28 cellular contexts compared by ENCODE assay signal in the genomic region with DNA sequence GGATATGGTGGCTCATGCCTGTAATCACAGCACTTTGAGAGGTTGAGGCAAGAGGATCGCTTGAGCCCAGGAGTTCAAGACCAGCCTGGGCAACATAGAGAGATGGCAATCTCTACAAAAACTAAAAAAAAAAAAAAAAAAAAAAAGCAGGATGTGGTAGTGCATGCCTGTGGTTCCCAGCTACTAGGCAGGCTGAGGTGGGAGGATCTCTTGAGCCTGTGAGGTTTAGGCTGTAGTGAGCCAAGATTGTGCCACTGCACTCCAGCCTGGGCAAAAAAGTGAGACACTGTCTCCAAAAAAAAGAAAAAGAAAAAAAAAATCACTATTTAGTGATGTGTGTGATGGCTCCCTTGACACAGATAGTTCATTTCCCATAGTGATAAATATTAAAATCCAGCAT.
DNase-seq lines count a peak whose midpoint lies in the region; ATAC-seq, FAIRE-seq and TF ChIP-seq lines count a peak whose summit lies in the region.
"Had no signal": no experiment of that assay in that cellular context is flagged by ENCODE, and none has a peak within 500 bp of the region (broad histone marks: within the 10 kb centered on the region; RNA-seq: fewer than 3 reads in every experiment).

No MANE protein-coding gene starts in this region.

- DNase-seq in A172 (ENCODE audit: low spot score) = peak; percentile 51
- peak; percentile 3 for DNase-seq in HS-27A (ENCODE audit: low read depth)
- DNase-seq in astrocyte (ENCODE audit: low read depth) = peak; percentile 70
- DNase-seq in foreskin melanocyte = peak; percentile 19
- no peak for DNase-seq in esophagus squamous epithelium (lab: John Stamatoyannopoulos, UW)
- DNase-seq in upper lobe of right lung = no peak
- DNase-seq: 8988T; activated CD4-positive, alpha-beta memory T cell treated with anti-CD3 and anti-CD28 coated beads for 36 hours; activated naive CD4-positive, alpha-beta T cell treated with Interleukin-2 at 50 U/mL for 16 hours; BE2C; COR-L47; cortex of kidney; foreskin fibroblast; hypothalamus; kidney; MV-4-11; NCI-H1694 treated with DMSO at 0.1 percent for 48 hours; NCI-H82; nucleus accumbens; spleen; stimulated activated CD4-positive, alpha-beta T cell treated with anti-CD3 and anti-CD28 coated beads, Interleukin-4, amount 100 ng/mL, for 24 hours; stimulated activated naive CD8-positive, alpha-beta T cell treated with anti-CD3 and anti-CD28 coated beads, Interleukin-15, amount 100 ng/mL, for 72 hours; trophoblast cell had no signal

- no peaks in the 10 kb centered on the region for H4K20me1 ChIP-seq in astrocyte (ENCODE audit: insufficient read depth, low read length)

- no peak overlapping the region for H3K9ac ChIP-seq in astrocyte (ENCODE audit: low read length)

- H2AFZ ChIP-seq in astrocyte (ENCODE audit: low read depth, low read length) = no peak overlapping the region

- no peaks in the 10 kb centered on the region for H3K36me3 Mint-ChIP-seq in astrocyte (ENCODE audit: low read depth, unreplicated experiment)
- H3K36me3 Mint-ChIP-seq: activated CD4-positive, alpha-beta memory T cell treated with anti-CD3 and anti-CD28 coated beads for 36 hours; brain; WTC11 had no signal

- H3K9me3 Mint-ChIP-seq in astrocyte (ENCODE audit: unreplicated experiment) = peaks cover 1% of the 10 kb centered on the region
- H3K9me3 Mint-ChIP-seq: activated CD4-positive, alpha-beta memory T cell treated with anti-CD3 and anti-CD28 coated beads for 36 hours; brain; WTC11 had no signal

- H3K4me1 ChIP-seq in astrocyte (ENCODE audit: insufficient read depth, low read length) (no peaks in the 10 kb centered on the region), esophagus squamous epithelium (no peaks in the 10 kb centered on the region), upper lobe of right lung (no peaks in the 10 kb centered on the region)
- H3K4me1 ChIP-seq: BE2C, spleen had no signal

- FAIRE-seq in astrocyte (lab: Jason Lieb, UNC) = no peak
- FAIRE-seq: kidney had no signal

- no peaks in the 10 kb centered on the region for H3K27me3 Mint-ChIP-seq in astrocyte (ENCODE audit: low read depth, unreplicated experiment)
- H3K27me3 Mint-ChIP-seq: activated CD4-positive, alpha-beta memory T cell treated with anti-CD3 and anti-CD28 coated beads for 36 hours; brain had no signal

- TF ChIP-seq POLR2A in esophagus squamous epithelium (IDR thresholded peaks at IDR 0.05) = no peak

- no peak overlapping the region for H3K27ac ChIP-seq in astrocyte (ENCODE audit: low read depth, low read length)
- H3K27ac ChIP-seq in esophagus squamous epithelium = no peak overlapping the region
- H3K27ac ChIP-seq in upper lobe of right lung = no peak overlapping the region
- H3K27ac ChIP-seq: HL-60, spleen had no signal

- H3K9me3 ChIP-seq in astrocyte (ENCODE audit: insufficient read depth, low read depth, low read length) (no peaks in the 10 kb centered on the region), esophagus squamous epithelium (no peaks in the 10 kb centered on the region), upper lobe of right lung (no peaks in the 10 kb centered on the region)
- H3K9me3 ChIP-seq: BE2C, spleen had no signal

- H3K79me2 ChIP-seq in astrocyte (ENCODE audit: insufficient read depth, low read length) = no peaks in the 10 kb centered on the region

- H3K27me3 ChIP-seq in astrocyte (ENCODE audit: insufficient read depth, low read length) = no peaks in the 10 kb centered on the region
- H3K27me3 ChIP-seq in esophagus squamous epithelium = no peaks in the 10 kb centered on the region
- H3K27me3 ChIP-seq in upper lobe of right lung = no peaks in the 10 kb centered on the region
- H3K27me3 ChIP-seq: BE2C, spleen had no signal

- H3K27ac Mint-ChIP-seq in astrocyte (ENCODE audit: unreplicated experiment) = no peak overlapping the region
- H3K27ac Mint-ChIP-seq: activated CD4-positive, alpha-beta memory T cell treated with anti-CD3 and anti-CD28 coated beads for 36 hours; brain; stimulated activated naive CD8-positive, alpha-beta T cell treated with anti-CD3 and anti-CD28 coated beads, Interleukin-15, amount 100 ng/mL, for 72 hours; WTC11 had no signal

- TF ChIP-seq CTCF in astrocyte (IDR thresholded peaks at IDR 0.05; ENCODE audit: insufficient read depth, low read depth, low read length) (no peak), esophagus squamous epithelium (IDR thresholded peaks at IDR 0.05) (no peak), upper lobe of right lung (IDR thresholded peaks at IDR 0.05) (no peak)

- H3K4me3 ChIP-seq in astrocyte (ENCODE audit: insufficient read depth, low read depth, low read length) = no peak overlapping the region
- no peak overlapping the region for H3K4me3 ChIP-seq in esophagus squamous epithelium
- H3K4me3 ChIP-seq in upper lobe of right lung = no peak overlapping the region
- H3K4me3 ChIP-seq: spleen had no signal

- H3K4me1 Mint-ChIP-seq in astrocyte (ENCODE audit: low read depth, unreplicated experiment) = peaks cover 11% of the 10 kb centered on the region
- H3K4me1 Mint-ChIP-seq: brain; stimulated activated naive CD8-positive, alpha-beta T cell treated with anti-CD3 and anti-CD28 coated beads, Interleukin-15, amount 100 ng/mL, for 72 hours; WTC11 had no signal

- no peaks in the 10 kb centered on the region for H3K36me3 ChIP-seq in astrocyte (ENCODE audit: insufficient read depth, low read length)
- no peaks in the 10 kb centered on the region for H3K36me3 ChIP-seq in esophagus squamous epithelium
- no peaks in the 10 kb centered on the region for H3K36me3 ChIP-seq in upper lobe of right lung
- H3K36me3 ChIP-seq: BE2C, spleen had no signal

- H3K4me3 Mint-ChIP-seq in astrocyte (ENCODE audit: unreplicated experiment) = no peak overlapping the region
- H3K4me3 Mint-ChIP-seq: activated CD4-positive, alpha-beta memory T cell treated with anti-CD3 and anti-CD28 coated beads for 36 hours; brain; stimulated activated naive CD8-positive, alpha-beta T cell treated with anti-CD3 and anti-CD28 coated beads, Interleukin-15, amount 100 ng/mL, for 72 hours; WTC11 had no signal

- ATAC-seq in upper lobe of right lung = no peak
- no peak for ATAC-seq in GM18873 (IDR thresholded peaks at IDR 0.05; ENCODE audit: low FRiP score, unreplicated experiment)
- ATAC-seq in GM21576 (IDR thresholded peaks at IDR 0.05; ENCODE audit: unreplicated experiment) = no peak
- ATAC-seq: stimulated activated naive CD8-positive, alpha-beta T cell treated with anti-CD3 and anti-CD28 coated beads, Interleukin-15, amount 100 ng/mL, for 72 hours; WTC11 had no signal

- H3K4me2 ChIP-seq in astrocyte (ENCODE audit: low read length) = no peak overlapping the region

- WGBS in esophagus squamous epithelium, 2 donors = 70 to 89% methylated on average over 1 of the region's 1 CpG

- intact Hi-C loops in esophagus squamous epithelium (cut with DNase I) = no loop called here
- intact Hi-C loops in upper lobe of right lung (cut with DNase I) = no loop called here

Comparison
In these comparisons a context has a peak if more than half of its experiments do, and no peak if none do; other contexts are left out.
1. DNase-seq: peak in A172 (single experiment), HS-27A (single experiment), astrocyte (single experiment) and foreskin melanocyte (single experiment); none in esophagus squamous epithelium (single experiment) and upper lobe of right lung (single experiment).